In the genomic region with DNA sequence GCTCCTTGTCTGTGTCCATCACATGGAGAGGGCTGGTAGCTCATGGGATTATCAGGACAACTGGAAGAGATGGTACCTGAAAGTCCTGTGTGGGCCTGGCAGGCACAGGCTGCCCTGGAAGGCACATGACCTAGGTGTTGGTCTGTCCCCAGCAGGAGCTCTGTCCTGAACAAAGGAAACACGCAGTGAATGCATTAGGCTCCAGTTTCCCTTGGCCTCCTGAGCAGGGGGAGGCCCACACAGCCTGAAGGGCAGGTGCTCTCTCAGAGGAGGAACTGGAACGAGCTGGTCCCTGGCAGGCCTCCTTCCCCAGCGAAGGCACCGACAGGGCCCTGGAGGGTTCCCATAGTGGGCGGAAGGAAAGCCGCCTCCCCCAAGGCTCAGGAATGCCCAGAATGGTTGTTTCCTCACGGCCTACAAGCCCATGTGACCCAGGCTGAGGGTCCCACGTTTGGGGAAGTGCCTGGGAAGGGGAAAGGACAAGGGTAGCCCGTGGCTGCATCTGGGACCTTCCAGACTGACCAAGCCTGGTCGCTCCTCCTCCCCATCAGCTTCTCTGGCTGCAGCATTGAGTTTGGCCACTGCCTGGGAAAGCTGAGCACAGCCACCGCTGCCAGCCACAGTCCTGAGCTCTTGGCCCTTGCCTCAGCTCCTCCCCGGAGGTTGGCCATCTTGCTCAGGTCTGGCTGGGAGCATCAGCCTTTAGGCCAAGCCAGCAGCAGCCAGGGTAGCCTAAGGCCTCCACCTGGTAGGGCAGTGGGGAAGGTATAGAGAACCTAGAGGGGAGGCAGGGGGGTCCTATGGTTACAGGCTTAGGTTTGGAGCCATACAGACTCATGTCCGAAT, we compare ENCODE assay signal across 19 cellular contexts.
"Had no signal": no experiment of that assay in that cellular context is flagged by ENCODE, and none has a peak within 500 bp of the region (broad histone marks: within the 10 kb centered on the region; RNA-seq: fewer than 3 reads in every experiment).

No MANE protein-coding gene starts in this region.

- H3K27ac ChIP-seq: ascending aorta, gastroesophageal sphincter, heart left ventricle, right atrium auricular region, upper lobe of left lung, VCaP had no signal

- DNase-seq: activated CD4-positive, alpha-beta T cell treated with anti-CD3 and anti-CD28 coated beads, Interleukin-2, amount 50 U/mL, for 48 hours; activated gamma-delta T cell; cortex of kidney; heart left ventricle; midbrain; nephron progenitor cell; occipital lobe; stimulated activated CD4-positive, alpha-beta T cell treated with anti-CD3 and anti-CD28 coated beads, Interleukin-15, amount 100 ng/mL, for 24 hours; stimulated activated CD4-positive, alpha-beta T cell treated with anti-CD3 and anti-CD28 coated beads, Interleukin-2, amount 100 ng/mL, for 48 hours; T-helper 2 cell; upper lobe of left lung had no signal

- H3K4me1 ChIP-seq: ascending aorta, right atrium auricular region had no signal

- H3K9me3 ChIP-seq: ascending aorta, gastroesophageal sphincter, heart left ventricle, right atrium auricular region, upper lobe of left lung had no signal

- H3K36me3 Mint-ChIP-seq: activated naive CD4-positive, alpha-beta T cell treated with anti-CD3 and anti-CD28 coated beads, Interleukin-2, amount 50 U/mL, for 24 hours had no signal

- H3K27ac Mint-ChIP-seq: activated naive CD4-positive, alpha-beta T cell treated with anti-CD3 and anti-CD28 coated beads, Interleukin-2, amount 50 U/mL, for 24 hours; nephron progenitor cell; progenitor cell of endocrine pancreas; stimulated activated naive CD8-positive, alpha-beta T cell treated with anti-CD3 and anti-CD28 coated beads, Interleukin-15, Interleukin-2, amounts not matched to agents 100 ng/mL and 50 ng/mL, for 24 hours had no signal

- H3K4me3 Mint-ChIP-seq: activated naive CD4-positive, alpha-beta T cell treated with anti-CD3 and anti-CD28 coated beads, Interleukin-2, amount 50 U/mL, for 24 hours; nephron progenitor cell; stimulated activated naive CD8-positive, alpha-beta T cell treated with anti-CD3 and anti-CD28 coated beads, Interleukin-15, Interleukin-2, amounts not matched to agents 100 ng/mL and 50 ng/mL, for 24 hours had no signal

- H3K27me3 Mint-ChIP-seq: activated naive CD4-positive, alpha-beta T cell treated with anti-CD3 and anti-CD28 coated beads, Interleukin-2, amount 50 U/mL, for 24 hours; stimulated activated naive CD8-positive, alpha-beta T cell treated with anti-CD3 and anti-CD28 coated beads, Interleukin-15, Interleukin-2, amounts not matched to agents 100 ng/mL and 50 ng/mL, for 24 hours had no signal

- H3K4me1 Mint-ChIP-seq: activated naive CD4-positive, alpha-beta T cell treated with anti-CD3 and anti-CD28 coated beads, Interleukin-2, amount 50 U/mL, for 24 hours had no signal

- H3K4me3 ChIP-seq: ascending aorta, gastroesophageal sphincter, heart left ventricle, lung, right atrium auricular region, upper lobe of left lung had no signal

- H3K36me3 ChIP-seq: ascending aorta, gastroesophageal sphincter, right atrium auricular region, upper lobe of left lung had no signal

- H3K27me3 ChIP-seq: ascending aorta, gastroesophageal sphincter, heart left ventricle, right atrium auricular region, upper lobe of left lung had no signal

- ATAC-seq: gastroesophageal sphincter, heart left ventricle had no signal
